In genomic region chr12:169528-170360, GRCh38 we compare ENCODE assay signal across 2 cellular contexts.
TF ChIP-seq lines count a peak whose summit lies in the region.

No MANE protein-coding gene starts in this region.

TF ChIP-seq in IMR-90, 13 proteins besides CTCF, POLR2A, EP300 and RAD21:
- TF ChIP-seq SMC3 (IDR thresholded peaks at IDR 0.05; ENCODE audit: low read depth, low read length) = no peak
- no peak for TF ChIP-seq MAFK (IDR thresholded peaks at IDR 0.05; ENCODE audit: low read depth, low read length)
- no peak for TF ChIP-seq FOS (IDR thresholded peaks at IDR 0.05; ENCODE audit: low read depth, low read length)
- no peak for TF ChIP-seq BHLHE40 (IDR thresholded peaks at IDR 0.05; ENCODE audit: low read depth, low read length)
- no peak for TF ChIP-seq ELK1 (IDR thresholded peaks at IDR 0.05; ENCODE audit: borderline replicate concordance, low read depth, low read length)
- TF ChIP-seq RCOR1 (IDR thresholded peaks at IDR 0.05; ENCODE audit: insufficient replicate concordance, low read length) = no peak
- TF ChIP-seq MXI1 (IDR thresholded peaks at IDR 0.05; ENCODE audit: borderline replicate concordance, low read depth, low read length) = no peak
- TF ChIP-seq NFE2L2 (IDR thresholded peaks at IDR 0.05; ENCODE audit: low read depth, low read length) = no peak
- TF ChIP-seq CEBPB (IDR thresholded peaks at IDR 0.05; ENCODE audit: low read depth, low read length) = no peak
- TF ChIP-seq USF2 (IDR thresholded peaks at IDR 0.05; ENCODE audit: low read depth, low read length) = no peak
- TF ChIP-seq RFX5 (IDR thresholded peaks at IDR 0.05; ENCODE audit: low read depth, low read length) = no peak
- TF ChIP-seq CHD1 (IDR thresholded peaks at IDR 0.05; ENCODE audit: low read depth, low read length) = no peak

TF ChIP-seq in GM12878, 131 proteins besides CTCF, POLR2A, EP300 and RAD21:
- TF ChIP-seq NRF1 (conservative IDR thresholded peaks at IDR 0.05; ENCODE audit: low read depth, low read length) = no peak
- TF ChIP-seq NR2F1 (conservative IDR thresholded peaks at IDR 0.05) = no peak
- no peak for TF ChIP-seq PML (IDR thresholded peaks at IDR 0.05; ENCODE audit: low read length)
- TF ChIP-seq GATAD2B (conservative IDR thresholded peaks at IDR 0.05; ENCODE audit: low read depth) = no peak
- no peak for TF ChIP-seq IRF4 (IDR thresholded peaks at IDR 0.05; ENCODE audit: low read depth, low read length)
- TF ChIP-seq BCL3 (IDR thresholded peaks at IDR 0.05; ENCODE audit: borderline replicate concordance, insufficient read depth, low read depth, low read length, poor library complexity, severe bottlenecking) = no peak
- no peak for TF ChIP-seq MTA3 (IDR thresholded peaks at IDR 0.05; ENCODE audit: borderline replicate concordance, low read length)
- no peak for TF ChIP-seq ATF2 (IDR thresholded peaks at IDR 0.05; ENCODE audit: low read length)
- TF ChIP-seq E2F4 (IDR thresholded peaks at IDR 0.05; ENCODE audit: low read depth, low read length) = no peak
- no peak for TF ChIP-seq CHD2 (IDR thresholded peaks at IDR 0.05; ENCODE audit: borderline replicate concordance, low read depth, low read length)
- no peak for TF ChIP-seq E2F8 (IDR thresholded peaks at IDR 0.05; ENCODE audit: low read depth, partially characterized antibody)
- TF ChIP-seq PBX3 (IDR thresholded peaks at IDR 0.05; ENCODE audit: insufficient replicate concordance, low read depth, low read length) = no peak
- TF ChIP-seq NR2C2 (IDR thresholded peaks at IDR 0.05; ENCODE audit: borderline replicate concordance, control insufficient read depth, insufficient read length, low read depth) = no peak
- TF ChIP-seq ZBED1 (IDR thresholded peaks at IDR 0.05; ENCODE audit: borderline replicate concordance) = no peak
- TF ChIP-seq NBN (IDR thresholded peaks at IDR 0.05) = no peak
- no peak for TF ChIP-seq E4F1 (IDR thresholded peaks at IDR 0.05; ENCODE audit: borderline replicate concordance, partially characterized antibody)
- no peak for TF ChIP-seq TCF7 (IDR thresholded peaks at IDR 0.05; ENCODE audit: borderline replicate concordance)
- TF ChIP-seq HDAC2 (IDR thresholded peaks at IDR 0.05) = no peak
- TF ChIP-seq TCF12 (IDR thresholded peaks at IDR 0.05; ENCODE audit: low read depth, low read length) = no peak
- no peak for TF ChIP-seq STAT3 (IDR thresholded peaks at IDR 0.05; ENCODE audit: low read depth, low read length)
